25 cellular contexts compared by ENCODE assay signal in genomic region chr1:79369091-79369490, GRCh38.
"Had no signal": no experiment of that assay in that cellular context is flagged by ENCODE, and none has a peak within 500 bp of the region (broad histone marks: within the 10 kb centered on the region; RNA-seq: fewer than 3 reads in every experiment).

No MANE protein-coding gene starts in this region.

- H3K4me1 ChIP-seq: gastrocnemius medialis, left lung, lower lobe of right lung had no signal

- H3K36me3 Mint-ChIP-seq: mesothelial cell of epicardium, naive B cell had no signal

- H3K27me3 Mint-ChIP-seq: naive B cell had no signal

- H3K27me3 ChIP-seq: dorsolateral prefrontal cortex, esophagus muscularis mucosa, gastrocnemius medialis, heart right ventricle, left lung had no signal

- FAIRE-seq: colon, endothelial cell of umbilical vein, islet of Langerhans, keratinocyte had no signal

- ATAC-seq: gastrocnemius medialis, heart right ventricle, left cardiac atrium, left lung, left ventricle myocardium superior, lower lobe of right lung, mucosa of descending colon had no signal

- H3K4me1 Mint-ChIP-seq: naive B cell had no signal

- H3K36me3 ChIP-seq: esophagus muscularis mucosa, gastrocnemius medialis, heart right ventricle, left lung, lower lobe of right lung had no signal

- H3K27ac Mint-ChIP-seq: mesothelial cell of epicardium, naive B cell had no signal

- DNase-seq: dermis blood vessel endothelial cell; dorsolateral prefrontal cortex; effector CD4-positive, alpha-beta T cell; effector memory CD4-positive, alpha-beta T cell; foreskin fibroblast; foreskin melanocyte; gastrocnemius medialis; glutamatergic neuron; head of caudate nucleus; heart right ventricle; hippocampal formation; left cardiac atrium; left lung; left ventricle myocardium superior; lower lobe of right lung; mesenchymal stem cell; mucosa of descending colon; naive B cell had no signal

- H3K9me3 ChIP-seq: esophagus muscularis mucosa, gastrocnemius medialis, heart right ventricle, left lung, lower lobe of right lung, mucosa of descending colon had no signal

- H3K4me3 Mint-ChIP-seq: mesothelial cell of epicardium, naive B cell had no signal

- H3K27ac ChIP-seq: coronary artery, dorsolateral prefrontal cortex, esophagus muscularis mucosa, gastrocnemius medialis, heart right ventricle, left lung, lower lobe of right lung had no signal

- H3K4me3 ChIP-seq: coronary artery, dorsolateral prefrontal cortex, esophagus muscularis mucosa, gastrocnemius medialis, heart right ventricle, left lung, lower lobe of right lung, mucosa of descending colon had no signal
